In genomic region chr9:107193251-107193650, GRCh38 we compare ENCODE assay signal across 19 cellular contexts.
"Had no signal": no experiment of that assay in that cellular context is flagged by ENCODE, and none has a peak within 500 bp of the region (broad histone marks: within the 10 kb centered on the region; RNA-seq: fewer than 3 reads in every experiment).

No MANE protein-coding gene starts in this region.

- H3K4me3 ChIP-seq: left ventricle myocardium inferior, lung, mucosa of descending colon, ovary, right atrium auricular region, right lobe of liver, smooth muscle cell, tibial nerve, uterus had no signal

- H3K4me2 ChIP-seq: smooth muscle cell had no signal

- H3K27ac ChIP-seq: left ventricle myocardium inferior, ovary, right atrium auricular region, right lobe of liver, tibial nerve, uterus had no signal

- H3K27me3 ChIP-seq: ovary, right atrium auricular region, right lobe of liver, tibial nerve, uterus had no signal

- H3K36me3 ChIP-seq: left ventricle myocardium inferior, ovary, right atrium auricular region, right lobe of liver, tibial nerve, uterus had no signal

- DNase-seq: islet precursor cell; left ventricle myocardium inferior; midbrain; mucosa of descending colon; naive thymus-derived CD4-positive, alpha-beta T cell; ovary; right lobe of liver; stimulated activated CD4-positive, alpha-beta T cell treated with anti-CD3 and anti-CD28 coated beads, Interleukin-1b, Interleukin-23, amount 100 ng/mL, for 48 hours; stimulated activated CD4-positive, alpha-beta T cell treated with anti-CD3 and anti-CD28 coated beads, Interleukin-2, amount 100 ng/mL, for 48 hours; stimulated activated CD4-positive, alpha-beta T cell treated with anti-CD3 and anti-CD28 coated beads, Interleukin-4, amount 100 ng/mL, for 4 hours; stimulated activated CD8-positive, alpha-beta memory T cell treated with anti-CD3 and anti-CD28 coated beads, Interleukin-4, amount 100 ng/mL, for 48 hours; stimulated activated naive CD4-positive, alpha-beta T cell treated with Interleukin-2 at 50 U/mL for 16 hours; stimulated activated naive CD8-positive, alpha-beta T cell treated with anti-CD3 and anti-CD28 coated beads, Interleukin-15, amount 100 ng/mL, for 72 hours; substantia nigra; uterus had no signal

- H3K4me1 ChIP-seq: right atrium auricular region, tibial nerve, uterus had no signal
